In the genomic region with DNA sequence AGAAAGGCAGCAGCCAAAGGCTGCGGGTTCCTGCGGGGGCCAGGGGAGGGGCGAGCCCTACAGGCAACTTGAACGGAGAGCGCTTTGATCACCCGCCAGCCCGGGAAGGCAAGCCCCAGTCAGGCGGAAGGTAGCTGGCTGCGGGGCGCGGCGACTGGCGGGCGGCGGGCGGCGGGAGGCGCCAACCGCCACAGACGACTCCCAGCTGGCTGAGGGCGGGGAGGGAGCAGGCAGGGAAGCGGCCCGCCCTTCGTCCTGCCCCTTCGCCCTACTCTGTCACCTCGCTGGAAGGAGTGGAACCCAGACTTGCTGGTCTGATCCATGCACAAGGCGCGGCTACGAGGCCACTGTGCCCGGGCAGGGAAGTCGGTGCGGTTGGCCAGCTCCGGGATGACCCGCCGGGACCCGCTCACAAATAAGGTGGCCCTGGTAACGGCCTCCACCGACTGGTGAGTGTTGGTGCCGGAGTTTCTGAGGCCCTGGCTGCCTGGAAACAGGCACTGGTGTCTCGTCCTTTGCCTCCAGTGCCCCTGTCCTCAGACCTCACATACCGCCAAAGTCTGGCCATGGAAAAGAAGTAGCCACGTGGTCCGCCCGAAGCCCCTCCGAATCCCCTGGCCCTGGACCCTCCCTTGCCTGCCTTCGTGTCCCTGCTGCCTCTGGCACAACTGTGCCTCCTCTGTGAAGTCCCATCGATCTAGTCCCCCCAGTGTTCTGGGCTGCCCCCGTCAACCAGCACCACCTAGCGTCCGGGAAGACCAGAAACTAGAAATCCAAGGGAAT, we compare ENCODE assay signal across 8 cellular contexts. TPM values are rescaled to one million over a fixed set of nuclear protein-coding genes. Genes with fewer than 3 reads are reported as not detected.
DNase-seq lines count a peak whose midpoint lies in the region; ATAC-seq and TF ChIP-seq lines count a peak whose summit lies in the region.
"Not testable (repeated sequence)": the region's sequence is repeated elsewhere in the genome, so short reads cannot be mapped to it uniquely, and the experiment has no call there.

No MANE protein-coding gene starts in this region.

- peak overlapping the region; percentile 87 to 91 (median 88) for H3K27ac ChIP-seq in esophagus muscularis mucosa (replicated peaks in 1 of 4)

- not testable (repeated sequence) for H3K9me3 ChIP-seq in esophagus muscularis mucosa

- not testable (repeated sequence) for H3K36me3 ChIP-seq in esophagus muscularis mucosa

- TF ChIP-seq EP300 in esophagus muscularis mucosa (IDR thresholded peaks at IDR 0.05): not testable (repeated sequence)

- not testable (repeated sequence) for TF ChIP-seq POLR2A in esophagus muscularis mucosa (IDR thresholded peaks at IDR 0.05; ENCODE audit: low read depth)

- 1% methylated on average over 13 of the region's 50 CpGs for WGBS in esophagus muscularis mucosa

- intact Hi-C loops in esophagus muscularis mucosa (cut with DNase I): not testable (repeated sequence)

- peak overlapping the region; percentile 57 to 80 (median 67) for H3K4me3 ChIP-seq in esophagus muscularis mucosa

- ATAC-seq in GM21786 (IDR thresholded peaks at IDR 0.05; ENCODE audit: unreplicated experiment): peak; percentile 59

- H3K4me1 ChIP-seq in esophagus muscularis mucosa: peaks cover 4 to 28% (median 14%) of the 10 kb centered on the region in 4 donors

- TF ChIP-seq CTCF in LNCAP (IDR thresholded peaks at IDR 0.05) (peak; percentile 64), esophagus muscularis mucosa (IDR thresholded peaks at IDR 0.05) (peak; percentile 58 to 79 (median 78))

- DNase-seq in DMS153 (lab: John Stamatoyannopoulos, UW): peak; percentile 79
- DNase-seq in activated T-helper 1 cell treated with Interleukin-2 at 50 U/mL for 16 hours (ENCODE audit: low read depth): peak; percentile 52
- peak; percentile 94 for DNase-seq in esophagus muscularis mucosa (ENCODE audit: extremely low spot score)
- DNase-seq in mucosa of gallbladder (ENCODE audit: low spot score): peak; percentile 74
- peak; percentile 33 to 37 for DNase-seq in stimulated activated CD8-positive, alpha-beta memory T cell treated with anti-CD3 and anti-CD28 coated beads, Interleukin-4, amount 100 ng/mL, for 1 hour (ENCODE audit: low read depth in 2 of 2, low spot score in 1 of 2)

- H3K27me3 ChIP-seq in esophagus muscularis mucosa: not testable (repeated sequence)

TF ChIP-seq in PFSK-1, 5 proteins besides CTCF, POLR2A, EP300 and RAD21:
- 0 out of 2 replicates have a peak, but pooled peaks have one; percentile 39 for TF ChIP-seq SIN3A (IDR thresholded peaks at IDR 0.05; ENCODE audit: borderline replicate concordance, insufficient read depth, low read length)
- TF ChIP-seq TAF1 (IDR thresholded peaks at IDR 0.05; ENCODE audit: borderline replicate concordance, insufficient read depth, low read length): peak; percentile 47; the same call in 1 of the 2 replicates
- TF ChIP-seq POLR2AphosphoS5 (IDR thresholded peaks at IDR 0.05; ENCODE audit: low read depth, low read length): 0 out of 2 replicates have a peak, but pooled peaks have one; percentile 38
TF ChIP-seq in PFSK-1: peak in this region for 3; not testable (repeated sequence) for 2.

RNA-seq across cellular contexts. Expression of a gene that starts 15.4 kb away (rescaled TPM):
- polyA plus RNA-seq in PFSK-1 (2012; ENCODE audit: insufficient read length, low read depth): 0.09 TPM
- under 1 TPM in 2 of 4 donors, not detected in 2; 0.17 to 0.29 TPM for total RNA-seq in esophagus muscularis mucosa
- total RNA-seq in mucosa of gallbladder: 1.6 TPM

RNA-seq across cellular contexts. Expression of a gene that starts 35.0 kb away (rescaled TPM):
- polyA plus RNA-seq in PFSK-1 (2012; ENCODE audit: insufficient read length, low read depth): not detected
- total RNA-seq in esophagus muscularis mucosa: under 1 TPM in 3 of 4 donors, not detected in 1; 0.26 to 0.34 (median 0.33) TPM
- total RNA-seq in mucosa of gallbladder: 2.2 TPM

RNA-seq across cellular contexts. Expression of a gene that starts 47.6 kb away (rescaled TPM):
- polyA plus RNA-seq in PFSK-1 (2012; ENCODE audit: insufficient read length, low read depth): 7.9 TPM
- total RNA-seq in esophagus muscularis mucosa: 10 to 100 TPM in 3 of 4 donors, 1 to 10 TPM in 1; 9.4 to 23.9 (median 21.1) TPM
- 12.0 TPM for total RNA-seq in mucosa of gallbladder

RNA-seq across cellular contexts. Expression of a gene that starts 57.7 kb away (rescaled TPM):
- polyA plus RNA-seq in PFSK-1 (2012; ENCODE audit: insufficient read length, low read depth): 0.34 TPM
- total RNA-seq in esophagus muscularis mucosa (10 to 100 TPM in 3 of 4 donors, 1 to 10 TPM in 1; 9.1 to 20.7 (median 12.5) TPM), mucosa of gallbladder (28.9 TPM)

Comparison
In these comparisons a context has a peak if more than half of its experiments do, and no peak if none do; other contexts are left out.
1. Peak in every context shown above with its lines: DNase-seq, ATAC-seq, H3K4me3 ChIP-seq and H3K27ac ChIP-seq.
2. DNase-seq: peak in every context shown above with its lines; median percentile 94 in esophagus muscularis mucosa; 79 in DMS153; 74 in mucosa of gallbladder; 52 in activated T-helper 1 cell treated with Interleukin-2 at 50 U/mL for 16 hours; 35 in stimulated activated CD8-positive, alpha-beta memory T cell treated with anti-CD3 and anti-CD28 coated beads, Interleukin-4, amount 100 ng/mL, for 1 hour.